ENCODE assay signal across 1 cellular context in genomic region chr1:23548704-23549143, GRCh38.
TF ChIP-seq lines count a peak whose summit lies in the region.

No MANE protein-coding gene starts in this region.

TF ChIP-seq in HEK293T, 16 proteins besides CTCF, POLR2A, EP300 and RAD21 (continued from another document):
- TF ChIP-seq CTBP1 (IDR thresholded peaks at IDR 0.05; ENCODE audit: borderline replicate concordance): no peak
- TF ChIP-seq L3MBTL2 (conservative IDR thresholded peaks at IDR 0.05): no peak
- no peak for TF ChIP-seq HDGF (IDR thresholded peaks at IDR 0.05; ENCODE audit: borderline replicate concordance)
- TF ChIP-seq NFRKB (IDR thresholded peaks at IDR 0.05): no peak
- no peak for TF ChIP-seq ELF4 (IDR thresholded peaks at IDR 0.05)
